8 cellular contexts compared by ENCODE assay signal in the genomic region with DNA sequence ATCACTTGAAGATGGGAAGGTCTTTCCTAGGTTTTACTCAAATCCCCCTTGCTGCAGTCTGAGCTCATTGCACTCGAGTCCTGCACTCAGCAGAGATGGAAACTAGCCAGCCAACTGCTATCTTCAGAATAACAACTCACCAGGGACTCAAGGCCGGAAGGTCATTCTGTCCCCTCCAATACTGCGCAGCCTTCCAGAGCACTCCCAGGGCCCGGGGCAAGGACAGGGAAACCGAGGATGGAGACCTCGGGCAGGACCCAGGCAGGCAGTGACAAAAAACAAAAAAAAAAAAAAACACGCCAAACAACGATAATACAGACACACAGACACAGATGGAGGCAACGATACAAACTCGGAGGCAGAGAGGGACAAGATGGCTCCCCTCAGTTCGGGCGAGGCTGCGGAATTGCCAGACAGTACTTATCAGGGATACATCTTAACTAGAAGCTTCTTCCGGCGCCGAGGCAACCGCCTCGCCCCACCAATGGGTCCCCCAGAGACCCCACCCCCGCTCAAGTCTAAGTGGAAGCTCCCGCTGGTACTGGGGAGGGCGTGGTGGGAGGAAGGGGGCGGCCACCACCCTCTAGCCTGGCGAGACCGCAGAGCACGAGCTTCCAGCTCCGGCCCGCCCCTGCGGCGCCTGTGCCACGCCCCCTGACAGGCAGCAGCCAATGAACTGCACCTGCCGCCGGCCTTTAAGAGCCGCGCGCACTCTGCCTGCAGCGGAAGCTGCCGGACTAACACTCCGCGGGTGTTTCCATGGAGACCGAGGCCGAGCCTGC. TPM values are rescaled to one million over a fixed set of nuclear protein-coding genes. Genes with fewer than 3 reads are reported as not detected.
DNase-seq lines count a peak whose midpoint lies in the region; ATAC-seq and TF ChIP-seq lines count a peak whose summit lies in the region.

No MANE protein-coding gene starts in this region.

- H3K4me2 ChIP-seq in SK-N-SH, result peak overlapping the region; percentile 86
- peak overlapping the region; percentile 99 for H3K4me2 ChIP-seq in osteoblast (ENCODE audit: insufficient read depth, low read length)

- TF ChIP-seq CTCF in GM10266 (IDR thresholded peaks at IDR 0.05; ENCODE audit: control insufficient read depth, insufficient read depth, low read depth, missing control alignments) (no peak), SK-N-SH (IDR thresholded peaks at IDR 0.05) (peak; percentile 34), glutamatergic neuron (IDR thresholded peaks at IDR 0.05; ENCODE audit: partially characterized antibody, unreplicated experiment) (peak; percentile 61), osteoblast (IDR thresholded peaks at IDR 0.05; ENCODE audit: extremely low read depth, low read depth, low read length) (peak; percentile 29), thoracic aorta (IDR thresholded peaks at IDR 0.05) (peak; percentile 21)

- H3K4me3 Mint-ChIP-seq in glutamatergic neuron (ENCODE audit: unreplicated experiment), result peak overlapping the region; percentile 98

- H3K27ac Mint-ChIP-seq in activated naive CD4-positive, alpha-beta T cell treated with anti-CD3 and anti-CD28 coated beads, Interleukin-2, amount 50 U/mL, for 72 hours, result peak overlapping the region; percentile 86 to 90
- H3K27ac Mint-ChIP-seq in glutamatergic neuron (ENCODE audit: unreplicated experiment), result peak overlapping the region; percentile 98

- TF ChIP-seq RAD21 in SK-N-SH (IDR thresholded peaks at IDR 0.05; ENCODE audit: low read length), result peak; percentile 37

- H3K36me3 ChIP-seq in SK-N-SH (replicated peaks in 1 of 2; ENCODE audit: control insufficient read depth in 1 of 2, insufficient read depth in 2 of 2, low read length in 1 of 2) (no peaks in the 10 kb centered on the region), osteoblast (ENCODE audit: insufficient read depth, low read length) (no peaks in the 10 kb centered on the region), thoracic aorta (no peaks in the 10 kb centered on the region)

- peak; percentile 95 for DNase-seq in GM10266 (ENCODE audit: extremely low spot score)
- DNase-seq in NCI-H1092 (lab: John Stamatoyannopoulos, UW), result peak; percentile 97
- DNase-seq in SK-N-SH, result peak; percentile 94
- peak; percentile 96 to 98 for DNase-seq in activated naive CD4-positive, alpha-beta T cell treated with anti-CD3 and anti-CD28 coated beads, Interleukin-2, amount 50 U/mL, for 72 hours (ENCODE audit: low spot score in 2 of 2)
- peak; percentile 99 for DNase-seq in glutamatergic neuron
- DNase-seq in osteoblast (ENCODE audit: insufficient read length, low spot score, missing footprints), result peak; percentile 97
- DNase-seq in thoracic aorta (ENCODE audit: low spot score), result peak; percentile 95

- peaks cover 13% of the 10 kb centered on the region for H3K27me3 Mint-ChIP-seq in glutamatergic neuron (ENCODE audit: unreplicated experiment)

- peak overlapping the region; percentile 88 for H3K9ac ChIP-seq in SK-N-SH

- peak overlapping the region; percentile 55 to 75 for H3K4me3 ChIP-seq in SK-N-SH (ENCODE audit: low read depth in 2 of 2, low read length in 1 of 2)
- H3K4me3 ChIP-seq in osteoblast (ENCODE audit: insufficient read depth, low read length), result peak overlapping the region; percentile 79
- H3K4me3 ChIP-seq in thoracic aorta, result peak overlapping the region; percentile 81

- H3K4me1 Mint-ChIP-seq in glutamatergic neuron (ENCODE audit: low read depth, unreplicated experiment), result peaks cover 43% of the 10 kb centered on the region

- H3K27me3 ChIP-seq in SK-N-SH (ENCODE audit: insufficient read depth) (no peaks in the 10 kb centered on the region), osteoblast (ENCODE audit: insufficient read depth, low read length) (no peaks in the 10 kb centered on the region), thoracic aorta (replicated peaks; ENCODE audit: insufficient read depth) (no peaks in the 10 kb centered on the region)

- H4K20me1 ChIP-seq in SK-N-SH (ENCODE audit: insufficient read depth) (no peaks in the 10 kb centered on the region), osteoblast (ENCODE audit: insufficient read depth, low read length) (no peaks in the 10 kb centered on the region)

- H3K79me2 ChIP-seq in SK-N-SH (ENCODE audit: insufficient read depth) (peaks cover 6% of the 10 kb centered on the region; the same call in 1 of the 2 replicates), osteoblast (ENCODE audit: insufficient read depth, low read length) (peaks cover 2% of the 10 kb centered on the region)

- no peaks in the 10 kb centered on the region for H3K9me3 Mint-ChIP-seq in activated naive CD4-positive, alpha-beta T cell treated with anti-CD3 and anti-CD28 coated beads, Interleukin-2, amount 50 U/mL, for 72 hours
- H3K9me3 Mint-ChIP-seq in glutamatergic neuron (ENCODE audit: unreplicated experiment), result peaks cover 12% of the 10 kb centered on the region

- CTCF ChIA-PET in SK-N-SH (lab: Yijun Ruan, JAX), result interaction anchor here (0.7 to 4.6 kb wide), 9 partner anchors 13 to 82 kb away, joined by 3 to 35 read pairs (median 7); partner anchors contain the start of gene TP53BP1

- H3K9me3 ChIP-seq in SK-N-SH, result no peaks in the 10 kb centered on the region
- no peaks in the 10 kb centered on the region for H3K9me3 ChIP-seq in osteoblast (ENCODE audit: low read depth, low read length)
- no peaks in the 10 kb centered on the region for H3K9me3 ChIP-seq in thoracic aorta

- H3K36me3 Mint-ChIP-seq in activated naive CD4-positive, alpha-beta T cell treated with anti-CD3 and anti-CD28 coated beads, Interleukin-2, amount 50 U/mL, for 72 hours, result no peaks in the 10 kb centered on the region
- no peaks in the 10 kb centered on the region for H3K36me3 Mint-ChIP-seq in glutamatergic neuron (ENCODE audit: unreplicated experiment)

- H3F3A ChIP-seq in SK-N-SH (replicated peaks; ENCODE audit: insufficient read depth), result peaks cover 11% of the 10 kb centered on the region

- TF ChIP-seq EP300 in SK-N-SH (IDR thresholded peaks at IDR 0.05; ENCODE audit: borderline replicate concordance in 1 of 2, low read depth in 1 of 2, low read length in 1 of 2), result peak in 1 of 2 experiments; percentile 9; a peak in 2 of 4 replicates

- POLR2A ChIA-PET in SK-N-SH (lab: Yijun Ruan, JAX), result interaction anchor here (0.7 to 2.5 kb wide), 9 partner anchors 12 to 275 kb away, joined by 3 to 32 read pairs (median 4); partner anchors contain the start of genes TP53BP1, TUBGCP4 and ZSCAN29

- H3K4me1 ChIP-seq in SK-N-SH (ENCODE audit: control insufficient read depth in 1 of 2, insufficient read depth in 2 of 2, low read depth in 1 of 2, low read length in 1 of 2) (peaks cover 15 to 29% of the 10 kb centered on the region in 2 experiments), osteoblast (ENCODE audit: insufficient read depth, low read length) (peaks cover 55% of the 10 kb centered on the region), thoracic aorta (ENCODE audit: control insufficient read depth in 1 of 2, low read depth in 2 of 2) (peaks cover 0 to 17% of the 10 kb centered on the region in 2 donors)

- H3K9me2 ChIP-seq in SK-N-SH, result no peaks in the 10 kb centered on the region

- ATAC-seq in HG02610 (IDR thresholded peaks at IDR 0.05; ENCODE audit: unreplicated experiment) (peak; percentile 98), thoracic aorta (ENCODE audit: insufficient number of reproducible peaks, low FRiP score, low read depth) (peak; percentile 95)
- peak; percentile 97 for ATAC-seq in activated naive CD4-positive, alpha-beta T cell treated with anti-CD3 and anti-CD28 coated beads, Interleukin-2, amount 50 U/mL, for 72 hours

- H3K27ac ChIP-seq in SK-N-SH (ENCODE audit: low read depth in 2 of 2, low read length in 1 of 2) (peak overlapping the region; percentile 95 to 99), osteoblast (ENCODE audit: low read depth, low read length) (peak overlapping the region; percentile 92), thoracic aorta (peak overlapping the region; percentile 53 to 58)

- H2AFZ ChIP-seq in SK-N-SH (ENCODE audit: low read depth) (peak overlapping the region; percentile 86), osteoblast (ENCODE audit: low read length) (peak overlapping the region; percentile 90)

- 2% methylated on average over 21 of the region's 41 CpGs for WGBS in SK-N-SH (ENCODE audit: low lambda C conversion rate)

TF ChIP-seq in SK-N-SH, 30 proteins besides CTCF, POLR2A, EP300 and RAD21 (continues in another document):
- TF ChIP-seq FOXM1 (IDR thresholded peaks at IDR 0.05; ENCODE audit: low read depth), result no peak
- TF ChIP-seq RXRA (IDR thresholded peaks at IDR 0.05; ENCODE audit: borderline replicate concordance, low read depth), result no peak; the same call in 1 of the 2 replicates
- TF ChIP-seq PBX3 (IDR thresholded peaks at IDR 0.05), result no peak; the same call in 1 of the 2 replicates
- TF ChIP-seq TAF1 (IDR thresholded peaks at IDR 0.05; ENCODE audit: borderline replicate concordance, low read depth, low read length), result peak; percentile 42; the same call in 1 of the 2 replicates
- no peak for TF ChIP-seq MEF2A (IDR thresholded peaks at IDR 0.05; ENCODE audit: borderline replicate concordance, low read depth)

RNA-seq across cellular contexts. Expression of gene MAP1A, which starts 7.0 kb away (rescaled TPM):
- polyA plus RNA-seq in SK-N-SH (2012; rRNA removed), result 5.3 and 6.0 TPM in 2 replicates
- polyA plus RNA-seq in SK-N-SH (2012; cell fraction: cytosol; rRNA removed), result 3.8 and 5.3 TPM in 2 replicates
- 7.2 and 8.8 TPM in 2 replicates for polyA plus RNA-seq in SK-N-SH (2012; cell fraction: nucleus; rRNA removed)
- total RNA-seq in activated naive CD4-positive, alpha-beta T cell treated with anti-CD3 and anti-CD28 coated beads, Interleukin-2, amount 50 U/mL, for 72 hours, result 1 to 10 TPM in 1 of 2 donors, under 1 TPM in 1; 0.84 to 1.4 TPM
- total RNA-seq in glutamatergic neuron (ENCODE audit: unreplicated experiment) (301 TPM), osteoblast (117 and 121 TPM in 2 replicates), thoracic aorta (10 to 100 TPM; 29.8 to 39.4 TPM)

RNA-seq across cellular contexts. Expression of gene TP53BP1, which starts 17.5 kb away (rescaled TPM):
- polyA plus RNA-seq in SK-N-SH (2012; rRNA removed), result 27.1 and 46.5 TPM in 2 replicates
- 22.2 and 29.4 TPM in 2 replicates for polyA plus RNA-seq in SK-N-SH (2012; cell fraction: cytosol; rRNA removed)
- 80.1 and 95.5 TPM in 2 replicates for polyA plus RNA-seq in SK-N-SH (2012; cell fraction: nucleus; rRNA removed)
- total RNA-seq in activated naive CD4-positive, alpha-beta T cell treated with anti-CD3 and anti-CD28 coated beads, Interleukin-2, amount 50 U/mL, for 72 hours, result 10 to 100 TPM; 24.0 to 35.9 TPM
- total RNA-seq in glutamatergic neuron (ENCODE audit: unreplicated experiment) (142 TPM), osteoblast (81.6 and 88.7 TPM in 2 replicates), thoracic aorta (10 to 100 TPM; 23.2 to 31.5 TPM)

Comparison
In these comparisons a context has a peak if more than half of its experiments do, and no peak if none do; other contexts are left out.
1. Peak in every context shown above with its lines: DNase-seq, ATAC-seq, H3K4me3 ChIP-seq and H3K27ac ChIP-seq.
2. RNA of gene MAP1A, which starts 7.0 kb away (total RNA-seq): 301 TPM in glutamatergic neuron (single experiment), 117 to 121 TPM in osteoblast and 29.8 to 39.4 TPM in thoracic aorta; 0.84 to 1.4 TPM in activated naive CD4-positive, alpha-beta T cell treated with anti-CD3 and anti-CD28 coated beads, Interleukin-2, amount 50 U/mL, for 72 hours; every median in the first group is over 10 times any median in the second.